ENCODE assay signal across 9 cellular contexts in genomic region chrX:131068945-131069719, GRCh38. TPM values are rescaled to one million over a fixed set of nuclear protein-coding genes. Genes with fewer than 3 reads are reported as not detected.
DNase-seq lines count a peak whose midpoint lies in the region; ATAC-seq, FAIRE-seq and TF ChIP-seq lines count a peak whose summit lies in the region.
"Had no signal": no experiment of that assay in that cellular context is flagged by ENCODE, and none has a peak within 500 bp of the region (broad histone marks: within the 10 kb centered on the region; RNA-seq: fewer than 3 reads in every experiment).

No MANE protein-coding gene starts in this region.

- WGBS in HepG2 (ENCODE audit: low lambda C conversion rate), result 68% methylated on average over 9 of the region's 26 CpGs
- 18% methylated on average over 16 of the region's 26 CpGs for WGBS in right lobe of liver (ENCODE audit: insufficient coverage, low coverage, low lambda C conversion rate, missing lambda C conversion rate)

- H3K4me3 Mint-ChIP-seq in neural progenitor cell, result no peak overlapping the region

- no peak overlapping the region for H3K27ac Mint-ChIP-seq in neural progenitor cell

- no peak for TF ChIP-seq POLR2A in HepG2 (IDR thresholded peaks at IDR 0.05; ENCODE audit: insufficient read depth in 1 of 2, low read depth in 2 of 2, low read length in 2 of 2)
- TF ChIP-seq POLR2A in right lobe of liver (IDR thresholded peaks at IDR 0.05), result no peak

- no peaks in the 10 kb centered on the region for H3K36me3 Mint-ChIP-seq in neural progenitor cell

- ATAC-seq in HepG2 (peak; percentile 92), right lobe of liver (no peak), left cardiac atrium (no peak)

- H3K36me3 ChIP-seq in HepG2 (replicated peaks in 1 of 2; ENCODE audit: control insufficient read depth in 1 of 2, insufficient read depth in 2 of 2, low read length in 2 of 2) (no peaks in the 10 kb centered on the region), right lobe of liver (no peaks in the 10 kb centered on the region), bronchial epithelial cell (ENCODE audit: control insufficient read depth, insufficient read depth, low read length) (no peaks in the 10 kb centered on the region), neural progenitor cell (no peaks in the 10 kb centered on the region)

- H3K9me3 ChIP-seq in HepG2 (ENCODE audit: low read length) (no peaks in the 10 kb centered on the region), right lobe of liver (no peaks in the 10 kb centered on the region), neural progenitor cell (ENCODE audit: low read depth) (no peaks in the 10 kb centered on the region)

- CTCF ChIA-PET in HepG2 (lab: Yijun Ruan, JAX; ENCODE audit: low intra/inter-chr PET ratio, low total read pairs), result interaction anchor here (0.8 to 1.6 kb wide), 2 partner anchors 297 to 565 kb away, joined by 3 to 7 read pairs; no protein-coding TSS in a partner anchor

- in situ Hi-C loops in HepG2 (cut with HindIII; ENCODE audit: extremely low pct_ligation_motif_present, low pct_unique_long_range_greater_than_20kb), result loop anchor here (10.0 kb wide), 1 partner anchor 556 kb away; no protein-coding TSS in a partner anchor

- H3K9me3 Mint-ChIP-seq in neural progenitor cell, result no peaks in the 10 kb centered on the region

- H3K79me2 ChIP-seq in HepG2 (ENCODE audit: insufficient read depth, low read length), result no peaks in the 10 kb centered on the region
- H3K79me2 ChIP-seq in neural progenitor cell (ENCODE audit: low read depth), result no peaks in the 10 kb centered on the region

- POLR2A ChIA-PET in HepG2 (lab: Yijun Ruan, JAX), result no interaction called here

- no peak for TF ChIP-seq EP300 in HepG2 (IDR thresholded peaks at IDR 0.05; ENCODE audit: low read depth in 2 of 2, low read length in 2 of 2)
- TF ChIP-seq EP300 in HepG2 (CRISPR knock-in tag; IDR thresholded peaks at IDR 0.05; ENCODE audit: borderline replicate concordance), result no peak

- H4K20me1 ChIP-seq in HepG2 (ENCODE audit: insufficient read depth, low read length) (no peaks in the 10 kb centered on the region), neural progenitor cell (ENCODE audit: low read depth) (peaks cover 9% of the 10 kb centered on the region)

- no peak for TF ChIP-seq RAD21 in HepG2 (CRISPR knock-in tag; IDR thresholded peaks at IDR 0.05)

- peak; percentile 4 for FAIRE-seq in HepG2 (lab: Jason Lieb, UNC)
- FAIRE-seq in bronchial epithelial cell (lab: Jason Lieb, UNC), result no peak

- H2AFZ ChIP-seq in HepG2 (ENCODE audit: low read length) (no peak overlapping the region), neural progenitor cell (replicated peaks) (no peak overlapping the region)

- H3K4me3 ChIP-seq in HepG2 (replicated peaks in 1 of 3; ENCODE audit: insufficient read depth in 1 of 3, low read depth in 2 of 3, low read length in 3 of 3) (no peak overlapping the region), right lobe of liver (no peak overlapping the region), bronchial epithelial cell (ENCODE audit: low read depth, low read length) (no peak overlapping the region), neural progenitor cell (peak overlapping the region; percentile 44)
- H3K4me3 ChIP-seq: skin epidermis had no signal

- no peak overlapping the region for H3K4me2 ChIP-seq in HepG2 (ENCODE audit: low read depth, low read length)
- H3K4me2 ChIP-seq in neural progenitor cell, result peak overlapping the region; percentile 81

- H3K27ac ChIP-seq in HepG2 (ENCODE audit: extremely low read length, insufficient read depth, low read length) (no peak overlapping the region), right lobe of liver (no peak overlapping the region), neural progenitor cell (no peak overlapping the region)
- H3K27ac ChIP-seq: skin epidermis had no signal

- intact Hi-C loops in HepG2 (cut with micrococcal nuclease; ENCODE audit: unreplicated experiment), result loop anchor here (2.0 to 5.0 kb wide), 2 partner anchors 298 to 564 kb away; no protein-coding TSS in a partner anchor
- intact Hi-C loops in right lobe of liver (cut with DNase I), result no loop called here
- intact Hi-C loops in left cardiac atrium (cut with DNase I), result no loop called here

- 0 out of 5 replicates have a peak, but pooled peaks cover 0 to 4% of the 10 kb centered on the region in 2 experiments for H3K27me3 ChIP-seq in HepG2 (ENCODE audit: control insufficient read depth in 1 of 2, insufficient read depth in 2 of 2, low read length in 2 of 2)
- H3K27me3 ChIP-seq in right lobe of liver, result no peaks in the 10 kb centered on the region
- peaks cover 3% of the 10 kb centered on the region for H3K27me3 ChIP-seq in bronchial epithelial cell (ENCODE audit: control insufficient read depth, insufficient read depth, low read length)
- peaks cover 83% of the 10 kb centered on the region for H3K27me3 ChIP-seq in neural progenitor cell

- TF ChIP-seq CTCF in HepG2 (CRISPR knock-in tag; IDR thresholded peaks at IDR 0.05) (peak; percentile 67), right lobe of liver (IDR thresholded peaks at IDR 0.05) (peak in 2 of 4 donors; percentile 18 to 28), bronchial epithelial cell (IDR thresholded peaks at IDR 0.05; ENCODE audit: insufficient read depth, low read length, severe bottlenecking) (peak; percentile 26), neural progenitor cell (IDR thresholded peaks at IDR 0.05) (peak; percentile 62)

- H3K4me1 Mint-ChIP-seq in neural progenitor cell, result peaks cover 21% of the 10 kb centered on the region

- no TSS peak for BruUV-seq in HepG2 (replicated peaks; lab: Mats Ljungman, UMichigan)

- H3K27me3 Mint-ChIP-seq in neural progenitor cell (ENCODE audit: insufficient read depth, low read depth), result peaks cover 49% of the 10 kb centered on the region

- H3K4me1 ChIP-seq in HepG2 (ENCODE audit: insufficient read depth, low read length) (no peaks in the 10 kb centered on the region), right lobe of liver (no peaks in the 10 kb centered on the region), neural progenitor cell (peaks cover 7% of the 10 kb centered on the region)

- peak; percentile 10 for DNase-seq in HepG2 (ENCODE audit: low spot score)
- no peak for DNase-seq in right lobe of liver
- peak; percentile 91 for DNase-seq in HuH-7 (ENCODE audit: low spot score)
- no peak for DNase-seq in bronchial epithelial cell (ENCODE audit: low read depth)
- peak; percentile 84 for DNase-seq in neural progenitor cell (ENCODE audit: low spot score)
- DNase-seq in central memory CD4-positive, alpha-beta T cell, result no peak
- DNase-seq in NCI-H1048 (lab: John Stamatoyannopoulos, UW), result no peak
- DNase-seq in left cardiac atrium, result no peak

- H3K9ac ChIP-seq in HepG2 (ENCODE audit: insufficient read depth, low read depth, low read length) (no peak overlapping the region), neural progenitor cell (no peak overlapping the region)

- H3F3A ChIP-seq in neural progenitor cell (ENCODE audit: low read depth), result no peaks in the 10 kb centered on the region

TF ChIP-seq in HepG2, 621 proteins besides CTCF, POLR2A, EP300 and RAD21:
- peak; percentile 64 for TF ChIP-seq STAG1 (CRISPR knock-in tag; IDR thresholded peaks at IDR 0.05)
- no peak for TF ChIP-seq ZNF20 (CRISPR knock-in tag; IDR thresholded peaks at IDR 0.05)
- TF ChIP-seq SMC3 (IDR thresholded peaks at IDR 0.05; ENCODE audit: low read length), result peak; percentile 29; the same call in 1 of the 2 replicates

RNA-seq across cellular contexts. Expression of gene ARHGAP36, which starts 11.0 kb away (rescaled TPM):
- total RNA-seq in HepG2 (2016; rRNA removed; fragmentation: Illumina TruSeq; extraction: Trizol) (not detected in 2 replicates), right lobe of liver (not detected), bronchial epithelial cell (not detected in 2 replicates), neural progenitor cell (ENCODE audit: low replicate concordance) (0.22 TPM in 1 of 2 replicates, not detected in the other), left cardiac atrium (under 1 TPM in 1 of 2 donors, not detected in 1; 0.32 TPM)
- total RNA-seq in HepG2 (2016; cell fraction: cytosol; rRNA removed; fragmentation: Illumina TruSeq; extraction: Trizol; ENCODE audit: low read depth), result not detected in 2 replicates
- not detected in 2 replicates for total RNA-seq in HepG2 (2016; cell fraction: insoluble cytoplasmic fraction; rRNA removed; fragmentation: Illumina TruSeq; extraction: Trizol)
- not detected in 2 replicates for total RNA-seq in HepG2 (2016; cell fraction: membrane; rRNA removed; fragmentation: Illumina TruSeq; extraction: Trizol)
- not detected in 2 replicates for total RNA-seq in HepG2 (2016; cell fraction: nucleus; rRNA removed; fragmentation: Illumina TruSeq; extraction: Trizol)
- not detected in 2 replicates for polyA plus RNA-seq in HepG2 (2011; rRNA removed)
- not detected in 2 replicates for polyA plus RNA-seq in HepG2 (2011; cell fraction: cytosol; rRNA removed)
- polyA plus RNA-seq in HepG2 (2011; cell fraction: nucleus; rRNA removed), result not detected in 2 replicates
- polyA plus RNA-seq in HepG2 (2012), result not detected in 2 replicates
- not detected in 2 replicates for polyA plus RNA-seq in HepG2 (2016; cell fraction: cytosol; fragmentation: Illumina TruSeq; extraction: Trizol; ENCODE audit: low read depth)
- not detected in 2 replicates for polyA plus RNA-seq in HepG2 (2016; cell fraction: insoluble cytoplasmic fraction; fragmentation: Illumina TruSeq; extraction: Trizol; ENCODE audit: low read depth)
- polyA plus RNA-seq in HepG2 (2016; cell fraction: membrane; fragmentation: Illumina TruSeq; extraction: Trizol; ENCODE audit: low read depth), result not detected in 2 replicates
- not detected in 2 replicates for polyA plus RNA-seq in HepG2 (2016; cell fraction: nucleus; fragmentation: Illumina TruSeq; extraction: Trizol; ENCODE audit: insufficient read depth, low read depth)
- polyA minus RNA-seq in HepG2 (2011; rRNA and poly(A)+ RNA removed; ENCODE audit: low replicate concordance), result not detected in 2 replicates
- not detected in 2 replicates for polyA minus RNA-seq in HepG2 (2011; cell fraction: cytosol; rRNA and poly(A)+ RNA removed)
- polyA minus RNA-seq in HepG2 (2011; cell fraction: nucleus; rRNA and poly(A)+ RNA removed), result not detected in 2 replicates

Comparison
In these comparisons a context has a peak if more than half of its experiments do, and no peak if none do; other contexts are left out.
1. DNase-seq: peak in HepG2 (single experiment), HuH-7 (single experiment) and neural progenitor cell (single experiment); none in right lobe of liver (0 of 3), bronchial epithelial cell (single experiment), central memory CD4-positive, alpha-beta T cell (single experiment), NCI-H1048 (single experiment) and left cardiac atrium (single experiment).